ENCODE assay signal across 8 cellular contexts in genomic region chr16:2682209-2683021, GRCh38. TPM values are rescaled to one million over a fixed set of nuclear protein-coding genes. Genes with fewer than 3 reads are reported as not detected.
DNase-seq lines count a peak whose midpoint lies in the region; ATAC-seq and TF ChIP-seq lines count a peak whose summit lies in the region.

Gene KCTD5, plus strand, starts transcription at chr16:2682523. Its CDS starts 26 bp downstream, at chr16:2682549.

- H3K4me3 ChIP-seq in epithelial cell of esophagus (ENCODE audit: low read length) (peak within 1 kb of the TSS; percentile 90), mononuclear cell (ENCODE audit: low read length) (peak within 1 kb of the TSS; percentile 95)

- TF ChIP-seq CTCF in Calu3 (IDR thresholded peaks at IDR 0.05; ENCODE audit: unreplicated experiment) (no peak), epithelial cell of esophagus (IDR thresholded peaks at IDR 0.05; ENCODE audit: insufficient read depth, low read depth, low read length, missing control alignments) (no peak)

- peaks cover 36% of the 10 kb centered on the region for H3K4me1 ChIP-seq in mononuclear cell (ENCODE audit: insufficient read depth, low read length)

- BruUV-seq in Calu3 (replicated peaks; lab: Mats Ljungman, UMichigan) = no TSS peak

- H3K27ac Mint-ChIP-seq in Calu3 (ENCODE audit: unreplicated experiment) = peak within 1 kb of the TSS; percentile 95
- peak within 1 kb of the TSS; percentile 91 to 95 (median 92) for H3K27ac Mint-ChIP-seq in IgD-negative memory B cell

- peak; percentile 58 for ATAC-seq in GM21526 (IDR thresholded peaks at IDR 0.05; ENCODE audit: low FRiP score, unreplicated experiment)

- CTCF ChIA-PET in Calu3 (lab: Charles Lee) = interaction anchor here (0.9 to 1.4 kb wide), 2 partner anchors 9 to 288 kb away, joined by 3 to 8 read pairs; no protein-coding TSS in a partner anchor

- no peaks in the 10 kb centered on the region for H3K9me3 ChIP-seq in mononuclear cell (ENCODE audit: low read depth, low read length)

- H3K36me3 Mint-ChIP-seq in Calu3 (ENCODE audit: insufficient read depth, unreplicated experiment) = peaks cover 26% of the 10 kb centered on the region
- H3K36me3 Mint-ChIP-seq in IgD-negative memory B cell = no peaks in the 10 kb centered on the region

- H3K27me3 ChIP-seq in mononuclear cell (ENCODE audit: insufficient read depth, low read length) = no peaks in the 10 kb centered on the region

- H3K4me1 Mint-ChIP-seq in Calu3 (ENCODE audit: low read depth, unreplicated experiment) (no peaks in the 10 kb centered on the region), IgD-negative memory B cell (peaks cover 14 to 18% (median 15%) of the 10 kb centered on the region in 3 donors)

- DNase-seq in Calu3 (peak; percentile 98), OCI-M2 (lab: John Stamatoyannopoulos, UW; ENCODE audit: unreplicated experiment) (peak; percentile 57), activated T-cell treated with anti-CD3 and anti-CD28 coated beads for 4 hours (peak; percentile 96), epithelial cell of esophagus (ENCODE audit: low read depth) (peak; percentile 97)
- peak; percentile 96 to 97 for DNase-seq in stimulated activated CD8-positive, alpha-beta memory T cell treated with anti-CD3 and anti-CD28 coated beads, Interleukin-2, amount 100 ng/mL, for 48 hours (ENCODE audit: low read depth in 2 of 2)

- no peaks in the 10 kb centered on the region for H3K27me3 Mint-ChIP-seq in Calu3 (ENCODE audit: unreplicated experiment)
- H3K27me3 Mint-ChIP-seq in IgD-negative memory B cell = no peaks in the 10 kb centered on the region

- intact Hi-C loops in Calu3 (cut with micrococcal nuclease; ENCODE audit: unreplicated experiment) = no loop called here

- H3K9me3 Mint-ChIP-seq in Calu3 (ENCODE audit: low read depth, unreplicated experiment) (no peaks in the 10 kb centered on the region), IgD-negative memory B cell (no peaks in the 10 kb centered on the region)

- H3K4me3 Mint-ChIP-seq in Calu3 (ENCODE audit: low read depth, unreplicated experiment) (peak within 1 kb of the TSS; percentile 97), IgD-negative memory B cell (peak within 1 kb of the TSS; percentile 95 to 100 (median 98))

RNA-seq across cellular contexts. Expression of gene KCTD5, which starts in this region (rescaled TPM):
- total RNA-seq in Calu3 (2022) (36.6 and 36.7 TPM in 2 replicates), mononuclear cell (17.7 TPM)
- 24.9 TPM for polyA plus RNA-seq in IgD-negative memory B cell

Comparison
In these comparisons a context has a peak if more than half of its experiments do, and no peak if none do; other contexts are left out.
1. Peak in every context shown above with its lines: DNase-seq, ATAC-seq and H3K4me3 ChIP-seq.